ENCODE assay signal across 13 cellular contexts in genomic region chr1:90834354-90835171, GRCh38.
DNase-seq lines count a peak whose midpoint lies in the region; ATAC-seq and TF ChIP-seq lines count a peak whose summit lies in the region.
"Had no signal": no experiment of that assay in that cellular context is flagged by ENCODE, and none has a peak within 500 bp of the region (broad histone marks: within the 10 kb centered on the region; RNA-seq: fewer than 3 reads in every experiment).

No MANE protein-coding gene starts in this region.

- H3K27me3 ChIP-seq in osteoblast (ENCODE audit: insufficient read depth, low read length): peaks cover 24% of the 10 kb centered on the region

- H3K4me3 ChIP-seq in osteoblast (ENCODE audit: insufficient read depth, low read length): no peak overlapping the region

- ATAC-seq in central memory CD8-positive, alpha-beta T cell (replicated peaks; ENCODE audit: extremely low read depth, poor library complexity, severe bottlenecking): no peak

- CTCF ChIA-PET in activated CD4-positive, alpha-beta T cell treated with anti-CD3 and anti-CD28 coated beads, Interleukin-2, amount 10 ng/mL, durations not matched to agents 7 days and 5 days (lab: Charles Lee): interaction anchor here (0.8 kb wide), 1 partner anchor 102 kb away, joined by 3 read pairs; no protein-coding TSS in a partner anchor
- CTCF ChIA-PET in GM10248 (lab: Yijun Ruan, JAX): interaction anchor here (1.3 kb wide), 1 partner anchor 331 kb away, joined by 4 read pairs; no protein-coding TSS in a partner anchor

- H3K79me2 ChIP-seq in osteoblast (ENCODE audit: insufficient read depth, low read length): no peaks in the 10 kb centered on the region

- DNase-seq in activated CD4-positive, alpha-beta T cell treated with anti-CD3 and anti-CD28 coated beads for 48 hours: peak; percentile 3
- DNase-seq in activated CD4-positive, alpha-beta T cell treated with anti-CD3 and anti-CD28 coated beads, Interleukin-2, amount 10 ng/mL, durations not matched to agents 7 days and 5 days: no peak
- DNase-seq in NCI-H1105 treated with DMSO at 0.1 percent for 48 hours (lab: John Stamatoyannopoulos, UW) (peak; percentile 92), osteoblast (ENCODE audit: insufficient read length, low spot score, missing footprints) (peak; percentile 54), GM10248 (ENCODE audit: extremely low spot score) (no peak), GDM1 (lab: John Stamatoyannopoulos, UW) (no peak)
- no peak for DNase-seq in central memory CD8-positive, alpha-beta T cell (ENCODE audit: low spot score in 2 of 2)
- DNase-seq in stimulated activated CD8-positive, alpha-beta memory T cell treated with anti-CD3 and anti-CD28 coated beads, Interleukin-4, amount 100 ng/mL, for 48 hours: no peak
- DNase-seq: effector CD8-positive, alpha-beta T cell; EL; NCI-H1092 treated with DMSO at 0.1 percent for 48 hours; tibial artery had no signal

- no peak overlapping the region for H3K27ac ChIP-seq in osteoblast (ENCODE audit: low read depth, low read length)
- H3K27ac ChIP-seq: tibial artery had no signal

- H2AFZ ChIP-seq in osteoblast (ENCODE audit: low read length): no peak overlapping the region

- POLR2A ChIA-PET in activated CD4-positive, alpha-beta T cell treated with anti-CD3 and anti-CD28 coated beads, Interleukin-2, amount 10 ng/mL, durations not matched to agents 7 days and 5 days (lab: Charles Lee): no interaction called here
- POLR2A ChIA-PET in GM10248 (lab: Yijun Ruan, JAX): no interaction called here

- H3K36me3 Mint-ChIP-seq in activated CD4-positive, alpha-beta T cell treated with anti-CD3 and anti-CD28 coated beads, Interleukin-2, amount 10 ng/mL, durations not matched to agents 7 days and 5 days (ENCODE audit: low read depth): peaks cover 4% of the 10 kb centered on the region
- peaks cover 6% of the 10 kb centered on the region for H3K36me3 Mint-ChIP-seq in central memory CD8-positive, alpha-beta T cell (ENCODE audit: insufficient read depth)
- H3K36me3 Mint-ChIP-seq: mesothelial cell of epicardium had no signal

- no peaks in the 10 kb centered on the region for H3K9me3 ChIP-seq in osteoblast (ENCODE audit: low read depth, low read length)
- H3K9me3 ChIP-seq: tibial artery had no signal

- H3K4me3 Mint-ChIP-seq in activated CD4-positive, alpha-beta T cell treated with anti-CD3 and anti-CD28 coated beads, Interleukin-2, amount 10 ng/mL, durations not matched to agents 7 days and 5 days: no peak overlapping the region
- H3K4me3 Mint-ChIP-seq in central memory CD8-positive, alpha-beta T cell: peak overlapping the region; percentile 32

- peaks cover 16% of the 10 kb centered on the region for H3K4me1 Mint-ChIP-seq in activated CD4-positive, alpha-beta T cell treated with anti-CD3 and anti-CD28 coated beads, Interleukin-2, amount 10 ng/mL, durations not matched to agents 7 days and 5 days
- peaks cover 16% of the 10 kb centered on the region for H3K4me1 Mint-ChIP-seq in central memory CD8-positive, alpha-beta T cell

- H3K4me1 ChIP-seq in osteoblast (ENCODE audit: insufficient read depth, low read length): no peaks in the 10 kb centered on the region

- no peak overlapping the region for H3K27ac Mint-ChIP-seq in activated CD4-positive, alpha-beta T cell treated with anti-CD3 and anti-CD28 coated beads, Interleukin-2, amount 10 ng/mL, durations not matched to agents 7 days and 5 days
- no peak overlapping the region for H3K27ac Mint-ChIP-seq in central memory CD8-positive, alpha-beta T cell (ENCODE audit: low read depth)
- H3K27ac Mint-ChIP-seq: mesothelial cell of epicardium had no signal

- no peak for TF ChIP-seq CTCF in osteoblast (IDR thresholded peaks at IDR 0.05; ENCODE audit: extremely low read depth, low read depth, low read length)
- TF ChIP-seq CTCF in GM10248 (IDR thresholded peaks at IDR 0.05; ENCODE audit: control extremely low read depth, extremely low read depth, low read depth, missing control alignments): no peak

- H3K9me3 Mint-ChIP-seq in activated CD4-positive, alpha-beta T cell treated with anti-CD3 and anti-CD28 coated beads, Interleukin-2, amount 10 ng/mL, durations not matched to agents 7 days and 5 days: no peaks in the 10 kb centered on the region
- H3K9me3 Mint-ChIP-seq in central memory CD8-positive, alpha-beta T cell: no peaks in the 10 kb centered on the region
- H3K9me3 Mint-ChIP-seq: mesothelial cell of epicardium had no signal

- peaks cover 85% of the 10 kb centered on the region for H3K27me3 Mint-ChIP-seq in activated CD4-positive, alpha-beta T cell treated with anti-CD3 and anti-CD28 coated beads, Interleukin-2, amount 10 ng/mL, durations not matched to agents 7 days and 5 days
- peaks cover 98% of the 10 kb centered on the region for H3K27me3 Mint-ChIP-seq in central memory CD8-positive, alpha-beta T cell

- H3K4me2 ChIP-seq in osteoblast (ENCODE audit: insufficient read depth, low read length): peak overlapping the region; percentile 6

- H3K36me3 ChIP-seq in osteoblast (ENCODE audit: insufficient read depth, low read length): no peaks in the 10 kb centered on the region
- H3K36me3 ChIP-seq: tibial artery had no signal

- H4K20me1 ChIP-seq in osteoblast (ENCODE audit: insufficient read depth, low read length): peaks cover 2% of the 10 kb centered on the region

Comparison
In these comparisons a context has a peak if more than half of its experiments do, and no peak if none do; other contexts are left out.
1. DNase-seq: peak in activated CD4-positive, alpha-beta T cell treated with anti-CD3 and anti-CD28 coated beads for 48 hours (single experiment), NCI-H1105 treated with DMSO at 0.1 percent for 48 hours (single experiment) and osteoblast (single experiment); none in activated CD4-positive, alpha-beta T cell treated with anti-CD3 and anti-CD28 coated beads, Interleukin-2, amount 10 ng/mL, durations not matched to agents 7 days and 5 days (single experiment), central memory CD8-positive, alpha-beta T cell (0 of 2), stimulated activated CD8-positive, alpha-beta memory T cell treated with anti-CD3 and anti-CD28 coated beads, Interleukin-4, amount 100 ng/mL, for 48 hours (single experiment), GM10248 (single experiment) and GDM1 (single experiment).